ENCODE assay signal across 22 cellular contexts in the genomic region with DNA sequence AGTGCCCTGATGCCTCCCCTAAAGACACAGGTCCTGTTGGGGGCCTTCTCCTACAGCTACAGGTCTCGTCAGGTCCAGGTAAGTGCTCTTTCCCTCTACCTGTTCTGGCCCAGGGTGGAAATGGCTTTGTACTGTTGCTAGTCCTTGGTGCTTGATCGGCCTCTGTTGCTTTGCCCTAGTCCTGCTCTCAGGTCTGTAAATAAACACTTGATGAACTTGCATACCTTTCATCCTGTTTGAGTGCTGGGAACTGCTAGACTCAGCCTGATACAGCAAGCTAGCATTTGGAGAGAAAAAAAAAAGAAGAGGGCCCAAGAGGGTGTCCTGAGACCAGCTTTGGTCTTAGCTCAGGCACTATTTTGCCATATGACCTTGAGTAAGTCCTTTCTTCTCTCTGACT.
"Had no signal": no experiment of that assay in that cellular context is flagged by ENCODE, and none has a peak within 500 bp of the region (broad histone marks: within the 10 kb centered on the region; RNA-seq: fewer than 3 reads in every experiment).

No MANE protein-coding gene starts in this region.

- H3K27me3 Mint-ChIP-seq: dendritic cell treated with granulocyte-macrophage colony-stimulating factor and Interleukin-4, amounts not matched to agents 40 ng/mL and 50 ng/mL, for 4 days had no signal

- H3K27me3 ChIP-seq: hepatocyte, neural progenitor cell, uterus had no signal

- H3K4me3 ChIP-seq: hepatocyte, left ventricle myocardium inferior, neural progenitor cell, uterus had no signal

- ATAC-seq: activated CD8-positive, alpha-beta T cell treated with anti-CD3 and anti-CD28 coated beads, Interleukin-2, amount 10 ng/mL, durations not matched to agents 7 days and 5 days; activated naive CD8-positive, alpha-beta T cell treated with anti-CD3 and anti-CD28 coated beads, Interleukin-2, amount 50 U/mL, for 24 hours; foreskin keratinocyte; naive thymus-derived CD8-positive, alpha-beta T cell had no signal

- H3K4me3 Mint-ChIP-seq: activated CD8-positive, alpha-beta T cell treated with anti-CD3 and anti-CD28 coated beads, Interleukin-2, amount 10 ng/mL, durations not matched to agents 7 days and 5 days; activated naive CD8-positive, alpha-beta T cell treated with anti-CD3 and anti-CD28 coated beads, Interleukin-2, amount 50 U/mL, for 24 hours; activated T-helper 1 cell treated with anti-CD3 and anti-CD28 coated beads, Interleukin-12 subunit alpha, Interleukin-12 subunit beta, Interleukin-2, Interleukin-4 antibody, amounts not matched to agents 30 ng/mL and 10 ng/mL and 1 ng/mL, durations not matched to agents 14 hours and 24 hours and 36 hours; dendritic cell treated with granulocyte-macrophage colony-stimulating factor and Interleukin-4, amounts not matched to agents 40 ng/mL and 50 ng/mL, for 4 days; immature natural killer cell; naive thymus-derived CD8-positive, alpha-beta T cell; neural progenitor cell had no signal

- H3K9ac ChIP-seq: neural progenitor cell had no signal

- H3K9me3 ChIP-seq: uterus had no signal

- H3K4me2 ChIP-seq: hepatocyte, neural progenitor cell had no signal

- H3K4me1 Mint-ChIP-seq: immature natural killer cell; naive thymus-derived CD8-positive, alpha-beta T cell had no signal

- H3K27ac ChIP-seq: foreskin keratinocyte, hepatocyte, left ventricle myocardium inferior, neural progenitor cell, uterus, VCaP had no signal

- H3K4me1 ChIP-seq: foreskin keratinocyte, left ventricle myocardium inferior, uterus had no signal

- H3K27ac Mint-ChIP-seq: activated CD8-positive, alpha-beta T cell treated with anti-CD3 and anti-CD28 coated beads, Interleukin-2, amount 10 ng/mL, durations not matched to agents 7 days and 5 days; activated naive CD8-positive, alpha-beta T cell treated with anti-CD3 and anti-CD28 coated beads, Interleukin-2, amount 50 U/mL, for 24 hours; activated T-helper 1 cell treated with anti-CD3 and anti-CD28 coated beads, Interleukin-12 subunit alpha, Interleukin-12 subunit beta, Interleukin-2, Interleukin-4 antibody, amounts not matched to agents 30 ng/mL and 10 ng/mL and 1 ng/mL, durations not matched to agents 14 hours and 24 hours and 36 hours; dendritic cell treated with granulocyte-macrophage colony-stimulating factor and Interleukin-4, amounts not matched to agents 40 ng/mL and 50 ng/mL, for 4 days; immature natural killer cell; naive thymus-derived CD8-positive, alpha-beta T cell; neural progenitor cell; progenitor cell of endocrine pancreas had no signal

- DNase-seq: activated CD4-positive, alpha-beta T cell treated with anti-CD3 and anti-CD28 coated beads for 1 hour; activated CD4-positive, alpha-beta T cell treated with anti-CD3 and anti-CD28 coated beads, Interleukin-2, amount 50 U/mL, for 1 hour; activated CD8-positive, alpha-beta T cell treated with anti-CD3 and anti-CD28 coated beads, Interleukin-2, amount 10 ng/mL, durations not matched to agents 7 days and 5 days; activated gamma-delta T cell; activated naive CD4-positive, alpha-beta T cell treated with anti-CD3 and anti-CD28 coated beads, Interleukin-2, amount 50 U/mL, for 16 hours; activated naive CD8-positive, alpha-beta T cell treated with anti-CD3 and anti-CD28 coated beads, Interleukin-2, amount 50 U/mL, for 24 hours; effector CD4-positive, alpha-beta T cell; erythroblast; foreskin keratinocyte; immature natural killer cell; left ventricle myocardium inferior; naive thymus-derived CD8-positive, alpha-beta T cell; retina; stimulated activated CD4-positive, alpha-beta T cell treated with anti-CD3 and anti-CD28 coated beads, Interleukin-2, amount 100 ng/mL, for 48 hours; stimulated activated naive CD4-positive, alpha-beta T cell; uterus had no signal

- H2AFZ ChIP-seq: hepatocyte, neural progenitor cell had no signal

- H3K36me3 ChIP-seq: left ventricle myocardium inferior, neural progenitor cell, uterus had no signal
